In the genomic region with DNA sequence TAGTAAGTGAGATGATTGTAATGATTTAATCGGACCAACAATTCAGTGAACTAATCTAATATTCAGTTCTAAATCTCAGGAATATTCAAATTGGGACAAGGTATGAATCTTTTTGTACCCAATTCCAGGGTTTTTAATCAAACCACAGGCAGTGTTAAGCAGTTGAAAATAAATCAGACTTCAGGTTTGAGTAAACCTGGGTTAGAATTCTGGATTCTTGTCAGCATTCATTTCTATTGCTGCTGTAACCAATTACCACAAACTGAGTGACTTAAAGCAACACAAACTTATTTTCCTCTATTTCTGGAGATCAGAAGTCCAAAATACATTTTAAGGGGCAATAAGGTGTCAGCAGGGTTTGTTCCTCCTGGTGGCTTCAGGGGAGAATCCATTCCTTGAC, we compare ENCODE assay signal across 18 cellular contexts.
A peak's percentile ranks its signal among the peaks of the same experiment; 100 is the strongest.
DNase-seq lines count a peak whose midpoint lies in the region; ATAC-seq and TF ChIP-seq lines count a peak whose summit lies in the region.
"Had no signal": no experiment of that assay in that cellular context is flagged by ENCODE, and none has a peak within 500 bp of the region (broad histone marks: within the 10 kb centered on the region; RNA-seq: fewer than 3 reads in every experiment).

No MANE protein-coding gene starts in this region.

- H2AFZ ChIP-seq in IMR-90 (replicated peaks; ENCODE audit: low read length, poor library complexity) = no peak overlapping the region
- H2AFZ ChIP-seq in mesenchymal stem cell (ENCODE audit: low read depth, low read length) = no peak overlapping the region

- no peak overlapping the region for H2BK20ac ChIP-seq in IMR-90 (ENCODE audit: low read depth, low read length)

- H3K4ac ChIP-seq in IMR-90 (ENCODE audit: low read depth, low read length) = no peak overlapping the region
- H3K4ac ChIP-seq in mesenchymal stem cell (ENCODE audit: low read depth in 1 of 2, low read length in 2 of 2) = no peak overlapping the region

- H3K4me1 ChIP-seq in IMR-90 (ENCODE audit: control insufficient read depth, insufficient read depth, low read length) (no peaks in the 10 kb centered on the region; the same call in 1 of the 2 replicates), mesenchymal stem cell (ENCODE audit: control insufficient read depth, insufficient read depth, low read depth, low read length) (peaks cover 2% of the 10 kb centered on the region)

- TF ChIP-seq POLR2A in IMR-90 (IDR thresholded peaks at IDR 0.05; ENCODE audit: low read depth, low read length) = no peak

- H3K9me1 ChIP-seq in IMR-90 (ENCODE audit: insufficient read depth, low read length) = no peaks in the 10 kb centered on the region

- no peaks in the 10 kb centered on the region for H4K20me1 ChIP-seq in IMR-90 (ENCODE audit: insufficient read depth, low read length)
- H4K20me1 ChIP-seq: BLaER1 treated with 17β-estradiol and CSF1 and Interleukin-3, amounts not matched to agents 10 nM and 100 nM had no signal

- H3K18ac ChIP-seq in IMR-90 (ENCODE audit: low read depth, low read length) (no peak overlapping the region), mesenchymal stem cell (ENCODE audit: low read depth in 1 of 2, low read length in 2 of 2) (no peak overlapping the region)

- H3K9me3 ChIP-seq in IMR-90 (ENCODE audit: control insufficient read depth, insufficient read depth, low read length) (no peaks in the 10 kb centered on the region), mesenchymal stem cell (ENCODE audit: control insufficient read depth, low read length) (no peaks in the 10 kb centered on the region)
- H3K9me3 ChIP-seq: A549 had no signal

- no peak overlapping the region for H3K56ac ChIP-seq in IMR-90 (ENCODE audit: extremely low read depth, insufficient read depth, low read length)

- peak overlapping the region; percentile 1; the same call in 1 of the 2 replicates for H4K91ac ChIP-seq in IMR-90 (ENCODE audit: insufficient read depth, low read depth, low read length)
- H4K91ac ChIP-seq in mesenchymal stem cell (ENCODE audit: low read length) = no peak overlapping the region

- no peak for TF ChIP-seq CTCF in 22Rv1 (IDR thresholded peaks at IDR 0.05)
- no peak for TF ChIP-seq CTCF in IMR-90 (conservative IDR thresholded peaks at IDR 0.05; ENCODE audit: low read depth, low read length)
- no peak for TF ChIP-seq CTCF in GM13977 (IDR thresholded peaks at IDR 0.05; ENCODE audit: extremely low read depth, insufficient read depth, missing control alignments)

- H3K14ac ChIP-seq in IMR-90 (replicated peaks; ENCODE audit: low read depth, low read length) (no peak overlapping the region), mesenchymal stem cell (ENCODE audit: low read length in 2 of 2) (no peak overlapping the region)

- H3K36me3 ChIP-seq in IMR-90 (ENCODE audit: control insufficient read depth, insufficient read depth, low read length) = no peaks in the 10 kb centered on the region
- no peaks in the 10 kb centered on the region for H3K36me3 ChIP-seq in mesenchymal stem cell (ENCODE audit: control insufficient read depth in 1 of 2, insufficient read depth in 2 of 2, low read depth in 1 of 2, low read length in 2 of 2)
- H3K36me3 ChIP-seq: BLaER1 treated with 17β-estradiol and CSF1 and Interleukin-3, amounts not matched to agents 10 nM and 100 nM had no signal

- no peak overlapping the region for H4K5ac ChIP-seq in IMR-90 (ENCODE audit: low read depth, low read length)

- no peak overlapping the region for H3K4me3 ChIP-seq in IMR-90 (ENCODE audit: insufficient read depth, low read depth, low read length)
- no peak overlapping the region for H3K4me3 ChIP-seq in mesenchymal stem cell (ENCODE audit: insufficient read depth in 1 of 2, low read depth in 1 of 2, low read length in 2 of 2)
- H3K4me3 ChIP-seq: A549; BLaER1 treated with 17β-estradiol and CSF1 and Interleukin-3, amounts not matched to agents 10 nM and 100 nM had no signal

- H3K27ac ChIP-seq in 22Rv1 (0 out of 2 replicates have a peak overlapping the region, but pooled peaks have one; percentile 1), IMR-90 (ENCODE audit: insufficient read depth, low read length) (no peak overlapping the region), mesenchymal stem cell (ENCODE audit: low read length, poor library complexity, severe bottlenecking) (no peak overlapping the region)
- H3K27ac ChIP-seq: A549; BLaER1 treated with 17β-estradiol and CSF1 and Interleukin-3, amounts not matched to agents 10 nM and 100 nM; C4-2B had no signal

- H3K79me1 ChIP-seq in IMR-90 (ENCODE audit: low read depth in 1 of 2, low read length in 2 of 2) (no peaks in the 10 kb centered on the region), mesenchymal stem cell (replicated peaks; ENCODE audit: low read length, poor library complexity, severe bottlenecking) (peaks cover 6% of the 10 kb centered on the region)

- H2BK15ac ChIP-seq in IMR-90 (ENCODE audit: low read depth, low read length) = no peak overlapping the region
- no peak overlapping the region for H2BK15ac ChIP-seq in mesenchymal stem cell (ENCODE audit: low read depth, poor library complexity, severe bottlenecking)

- ATAC-seq in IMR-90 (ENCODE audit: low read depth) = no peak
- ATAC-seq: A549; CD8-positive, alpha-beta T cell had no signal

- no peak overlapping the region for H2AK5ac ChIP-seq in IMR-90 (ENCODE audit: low read depth, low read length)
- H2AK5ac ChIP-seq in mesenchymal stem cell (ENCODE audit: low read length, severe bottlenecking) = peak overlapping the region; percentile 87

- H2BK5ac ChIP-seq in IMR-90 (ENCODE audit: low read depth, low read length, poor library complexity, severe bottlenecking) = no peak overlapping the region
- no peak overlapping the region for H2BK5ac ChIP-seq in mesenchymal stem cell (ENCODE audit: low read depth, low read length, poor library complexity, severe bottlenecking)

- WGBS in IMR-90 (ENCODE audit: extremely low coverage in 2 of 2, insufficient read length in 1 of 2), 2 experiments = no CpG with 5 or more reads among the region's 1 CpG
- no CpG with 5 or more reads among the region's 1 CpG for WGBS in mesenchymal stem cell

- no peak overlapping the region for H2BK12ac ChIP-seq in mesenchymal stem cell (ENCODE audit: low read length in 2 of 2)

- H3K9ac ChIP-seq in IMR-90 (ENCODE audit: low read depth, low read length) (no peak overlapping the region), mesenchymal stem cell (ENCODE audit: low read length) (no peak overlapping the region)
- H3K9ac ChIP-seq: BLaER1 treated with 17β-estradiol and CSF1 and Interleukin-3, amounts not matched to agents 10 nM and 100 nM had no signal

- in situ Hi-C loops in IMR-90 (cut with MboI; ENCODE audit: low sequenced_read_pairs) = loop anchor here (5.0 kb wide), 2 partner anchors 311 to 414 kb away; no protein-coding TSS in a partner anchor
- in situ Hi-C loops in GM13977 (cut with MboI; ENCODE audit: low pct_unique_long_range_greater_than_20kb, low sequenced_read_pairs, unreplicated experiment) = loop anchor here (5.0 to 10.0 kb wide), 3 partner anchors 306 to 542 kb away; a partner anchor contains a TSS

- no peak overlapping the region for H2BK120ac ChIP-seq in IMR-90 (ENCODE audit: low read depth, low read length)
- no peak overlapping the region for H2BK120ac ChIP-seq in mesenchymal stem cell (ENCODE audit: low read depth, low read length)

- H4K8ac ChIP-seq in IMR-90 (ENCODE audit: low read depth in 2 of 2, low read length in 2 of 2) (no peak overlapping the region), mesenchymal stem cell (ENCODE audit: low read length) (no peak overlapping the region)

- BruUV-seq in IMR-90 (replicated peaks; lab: Mats Ljungman, UMichigan) = no TSS peak

- H3K4me2 ChIP-seq in IMR-90 (ENCODE audit: low read depth, low read length) = no peak overlapping the region
- no peak overlapping the region for H3K4me2 ChIP-seq in mesenchymal stem cell (ENCODE audit: low read length, poor library complexity, severe bottlenecking)
- H3K4me2 ChIP-seq: A549; BLaER1 treated with 17β-estradiol and CSF1 and Interleukin-3, amounts not matched to agents 10 nM and 100 nM had no signal

- dilution Hi-C loops in IMR-90 (cut with HindIII; ENCODE audit: low sequenced_read_pairs, unreplicated experiment) = loop anchor here (25.0 kb wide), 1 partner anchor 311 kb away; no protein-coding TSS in a partner anchor

- H3K23ac ChIP-seq in IMR-90 (ENCODE audit: low read depth, low read length) (no peak overlapping the region), mesenchymal stem cell (ENCODE audit: low read length in 2 of 2) (no peak overlapping the region)

- POLR2A ChIA-PET in IMR-90 (lab: Charles Lee; ENCODE audit: unreplicated experiment) = no interaction called here

- H3K27me3 ChIP-seq in IMR-90 (ENCODE audit: control insufficient read depth, insufficient read depth, low read length) (peaks cover 2% of the 10 kb centered on the region; the same call in 1 of the 2 replicates), mesenchymal stem cell (ENCODE audit: control insufficient read depth in 1 of 2, insufficient read depth in 1 of 2, low read length in 2 of 2) (peaks cover 0 to 3% of the 10 kb centered on the region in 2 experiments)
- H3K27me3 ChIP-seq: BLaER1 treated with 17β-estradiol and CSF1 and Interleukin-3, amounts not matched to agents 10 nM and 100 nM had no signal

- CTCF ChIA-PET in IMR-90 (lab: Yijun Ruan, JAX) = interaction anchor here (1.7 to 8.3 kb wide), 3 partner anchors 44 to 420 kb away, joined by 7 to 81 read pairs (median 8); no protein-coding TSS in a partner anchor

- intact Hi-C loops in IMR-90 (cut with micrococcal nuclease) = loop anchor here (10.0 kb wide), 1 partner anchor 522 kb away; no protein-coding TSS in a partner anchor

- DNase-seq in IMR-90 (no peak), mesenchymal stem cell (no peak), DMS53 treated with DMSO at 0.1 percent for 48 hours (lab: John Stamatoyannopoulos, UW; ENCODE audit: unreplicated experiment) (no peak), COLO829 (ENCODE audit: low spot score) (no peak), GM13977 (ENCODE audit: low spot score) (no peak)
- DNase-seq: AML-193; CD4-positive, alpha-beta T cell; CD8-positive, alpha-beta T cell; COR-L47; DMS 273 treated with DMSO at 0.1 percent for 48 hours; DMS153; DMS53; DMS79 treated with DMSO at 0.1 percent for 48 hours; GF-D8 had no signal

- no peak overlapping the region for H2AK9ac ChIP-seq in IMR-90 (replicated peaks; ENCODE audit: low read depth, low read length, poor library complexity)

- no peak for TF ChIP-seq RAD21 in IMR-90 (IDR thresholded peaks at IDR 0.05; ENCODE audit: low read length)

TF ChIP-seq in IMR-90, 13 proteins besides CTCF, POLR2A, EP300 and RAD21 (continues in another document):
- no peak for TF ChIP-seq NFE2L2 (IDR thresholded peaks at IDR 0.05; ENCODE audit: low read depth, low read length)
- no peak for TF ChIP-seq MXI1 (IDR thresholded peaks at IDR 0.05; ENCODE audit: borderline replicate concordance, low read depth, low read length)
- no peak for TF ChIP-seq CHD1 (IDR thresholded peaks at IDR 0.05; ENCODE audit: low read depth, low read length)
- no peak for TF ChIP-seq CEBPB (IDR thresholded peaks at IDR 0.05; ENCODE audit: low read depth, low read length)
- TF ChIP-seq BHLHE40 (IDR thresholded peaks at IDR 0.05; ENCODE audit: low read depth, low read length) = no peak
- TF ChIP-seq FOS (IDR thresholded peaks at IDR 0.05; ENCODE audit: low read depth, low read length) = no peak
- TF ChIP-seq RCOR1 (IDR thresholded peaks at IDR 0.05; ENCODE audit: insufficient replicate concordance, low read length) = no peak
